24 cellular contexts compared by ENCODE assay signal in the genomic region with DNA sequence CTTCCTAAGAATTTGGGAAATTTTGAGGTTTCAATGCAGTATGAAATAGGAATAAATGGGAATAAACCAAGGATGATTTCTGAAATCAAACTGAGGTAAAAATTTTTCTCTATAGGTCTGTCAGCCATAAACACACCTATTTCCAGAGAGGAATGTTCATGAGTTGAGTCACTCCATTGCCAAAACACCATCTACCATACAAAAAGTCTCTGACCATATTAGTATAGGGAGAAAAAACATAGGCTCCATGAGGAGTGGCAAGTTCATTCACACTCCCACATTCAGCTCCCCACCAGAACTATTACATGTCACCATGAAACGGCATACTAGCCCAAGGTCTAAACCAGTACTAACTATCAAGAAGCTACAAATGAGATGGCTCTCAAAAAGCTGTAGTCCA. TPM values are rescaled to one million over a fixed set of nuclear protein-coding genes. Genes with fewer than 3 reads are reported as not detected.
A peak's percentile ranks its signal among the peaks of the same experiment; 100 is the strongest.
DNase-seq lines count a peak whose midpoint lies in the region; ATAC-seq and TF ChIP-seq lines count a peak whose summit lies in the region.
"Had no signal": no experiment of that assay in that cellular context is flagged by ENCODE, and none has a peak within 500 bp of the region (broad histone marks: within the 10 kb centered on the region; RNA-seq: fewer than 3 reads in every experiment).

No MANE protein-coding gene starts in this region.

- no peak for TF ChIP-seq CTCF in adrenal gland (IDR thresholded peaks at IDR 0.05)

- no peak for ATAC-seq in activated T-helper 17 cell treated with anti-CD3 and anti-CD28 coated beads, Interleukin-2, amount 50 U/mL, for 72 hours (replicated peaks)
- ATAC-seq: PC-3 had no signal

- no peak overlapping the region for H4K91ac ChIP-seq in trophoblast cell (ENCODE audit: low read depth, low read length)

- H3K27ac ChIP-seq in epithelial cell of prostate (peak overlapping the region; percentile 40), trophoblast cell (ENCODE audit: low read depth, low read length) (no peak overlapping the region), adrenal gland (no peak overlapping the region)
- H3K27ac ChIP-seq: 22Rv1 had no signal

- peaks cover 32 to 41% of the 10 kb centered on the region in 2 experiments for H3K36me3 ChIP-seq in trophoblast cell (ENCODE audit: control insufficient read depth in 1 of 2, insufficient read depth in 2 of 2, low read length in 2 of 2)
- H3K36me3 ChIP-seq in adrenal gland (replicated peaks in 1 of 2): peaks cover 0 to 32% of the 10 kb centered on the region in 2 donors

- H3K9me3 ChIP-seq in trophoblast cell (ENCODE audit: insufficient read depth, low read depth, low read length): peaks cover 2% of the 10 kb centered on the region
- no peaks in the 10 kb centered on the region for H3K9me3 ChIP-seq in adrenal gland (replicated peaks in 1 of 3)
- H3K9me3 ChIP-seq: BE2C, HAP-1, MG63 had no signal

- H3K9me3 Mint-ChIP-seq in activated T-cell treated with anti-CD3 and anti-CD28 coated beads, Interleukin-2, amount 50 U/mL, for 24 hours: no peaks in the 10 kb centered on the region
- H3K9me3 Mint-ChIP-seq in activated T-helper 17 cell treated with anti-CD3 and anti-CD28 coated beads, Interleukin-2, amount 50 U/mL, for 72 hours: no peaks in the 10 kb centered on the region
- H3K9me3 Mint-ChIP-seq: CD14-positive monocyte had no signal

- no peak overlapping the region for H3K4ac ChIP-seq in trophoblast cell (ENCODE audit: low read depth, low read length)

- no peak overlapping the region for H2AK5ac ChIP-seq in trophoblast cell (ENCODE audit: low read length)

- H3K79me2 ChIP-seq in trophoblast cell (ENCODE audit: control insufficient read depth, insufficient read depth, low read length, poor library complexity): no peaks in the 10 kb centered on the region

- intact Hi-C loops in adrenal gland (cut with DNase I): no loop called here

- no peak overlapping the region for H4K12ac ChIP-seq in trophoblast cell (ENCODE audit: low read depth, low read length)

- DNase-seq in activated T-cell treated with anti-CD3 and anti-CD28 coated beads, Interleukin-2, amount 50 U/mL, for 24 hours: no peak
- DNase-seq in activated T-cell treated with anti-CD3 and anti-CD28 coated beads for 4 hours (no peak), epithelial cell of prostate (ENCODE audit: low read depth, low spot score) (no peak), trophoblast cell (no peak), COLO668 (lab: John Stamatoyannopoulos, UW; ENCODE audit: unreplicated experiment) (no peak), adrenal gland (no peak)
- DNase-seq: BE2C, GOT3, KBM-7, MG63, NCI-H1105 treated with DMSO at 0.1 percent for 48 hours, NCI-H146, NCI-H2029, NCI-H446, NCI-H524 treated with DMSO at 0.1 percent for 48 hours, NCI-H774, PC-3, SHP77 had no signal

- H3K4me1 ChIP-seq in trophoblast cell (ENCODE audit: control insufficient read depth in 1 of 2, insufficient read depth in 2 of 2, low read length in 2 of 2) (peaks cover 0 to 6% of the 10 kb centered on the region in 2 experiments), adrenal gland (replicated peaks in 1 of 2) (no peaks in the 10 kb centered on the region)
- H3K4me1 ChIP-seq: BE2C, HAP-1 had no signal

- H3K4me1 Mint-ChIP-seq in activated T-cell treated with anti-CD3 and anti-CD28 coated beads, Interleukin-2, amount 50 U/mL, for 24 hours (ENCODE audit: low read depth): peaks cover 22% of the 10 kb centered on the region
- H3K4me1 Mint-ChIP-seq in activated T-helper 17 cell treated with anti-CD3 and anti-CD28 coated beads, Interleukin-2, amount 50 U/mL, for 72 hours: peaks cover 6% of the 10 kb centered on the region

- no peaks in the 10 kb centered on the region for H3K27me3 ChIP-seq in trophoblast cell (ENCODE audit: insufficient read depth, low read length)
- no peaks in the 10 kb centered on the region for H3K27me3 ChIP-seq in adrenal gland
- H3K27me3 ChIP-seq: BE2C, MG63 had no signal

- no peak overlapping the region for H4K8ac ChIP-seq in trophoblast cell (ENCODE audit: low read depth, low read length)

- H3K23ac ChIP-seq in trophoblast cell (ENCODE audit: low read length): no peak overlapping the region

- H3K36me3 Mint-ChIP-seq in activated T-cell treated with anti-CD3 and anti-CD28 coated beads, Interleukin-2, amount 50 U/mL, for 24 hours (ENCODE audit: low read depth): peaks cover 79% of the 10 kb centered on the region
- H3K36me3 Mint-ChIP-seq in activated T-helper 17 cell treated with anti-CD3 and anti-CD28 coated beads, Interleukin-2, amount 50 U/mL, for 72 hours (ENCODE audit: low read depth): peaks cover 85% of the 10 kb centered on the region

- no peaks in the 10 kb centered on the region for H3K79me1 ChIP-seq in trophoblast cell (ENCODE audit: low read length)

- no peak overlapping the region for H2BK5ac ChIP-seq in trophoblast cell (ENCODE audit: low read depth, low read length, poor library complexity)

- no CpG with 5 or more reads among the region's 1 CpG for WGBS in trophoblast cell (ENCODE audit: extremely low coverage, insufficient coverage, insufficient read length)
- WGBS in adrenal gland, 4 donors: 77 to 89% (median 85%) methylated on average over 1 of the region's 1 CpG

- H3K4me3 ChIP-seq in trophoblast cell (ENCODE audit: low read depth, low read length) (no peak overlapping the region), adrenal gland (no peak overlapping the region)
- H3K4me3 ChIP-seq: HAP-1, MG63 had no signal

- H3K4me2 ChIP-seq in trophoblast cell (ENCODE audit: low read length): no peak overlapping the region

- peak overlapping the region; percentile 48 for H3K27ac Mint-ChIP-seq in activated T-cell treated with anti-CD3 and anti-CD28 coated beads, Interleukin-2, amount 50 U/mL, for 24 hours
- H3K27ac Mint-ChIP-seq in activated T-helper 17 cell treated with anti-CD3 and anti-CD28 coated beads, Interleukin-2, amount 50 U/mL, for 72 hours: peak overlapping the region; percentile 15

- H2BK12ac ChIP-seq in trophoblast cell (ENCODE audit: low read length): no peak overlapping the region

- H3K9ac ChIP-seq in trophoblast cell (ENCODE audit: low read length): no peak overlapping the region

- no peak overlapping the region for H2BK120ac ChIP-seq in trophoblast cell (ENCODE audit: insufficient read depth, low read length, poor library complexity)

- H3K4me3 Mint-ChIP-seq in activated T-cell treated with anti-CD3 and anti-CD28 coated beads, Interleukin-2, amount 50 U/mL, for 24 hours: no peak overlapping the region
- H3K4me3 Mint-ChIP-seq in activated T-helper 17 cell treated with anti-CD3 and anti-CD28 coated beads, Interleukin-2, amount 50 U/mL, for 72 hours: no peak overlapping the region
- H3K4me3 Mint-ChIP-seq: CD14-positive monocyte had no signal

- H2AFZ ChIP-seq in trophoblast cell (ENCODE audit: insufficient read depth, low read length, poor library complexity): no peak overlapping the region

- no peak overlapping the region for H3K18ac ChIP-seq in trophoblast cell (ENCODE audit: low read length)

- H3K27me3 Mint-ChIP-seq in activated T-cell treated with anti-CD3 and anti-CD28 coated beads, Interleukin-2, amount 50 U/mL, for 24 hours: no peaks in the 10 kb centered on the region
- no peaks in the 10 kb centered on the region for H3K27me3 Mint-ChIP-seq in activated T-helper 17 cell treated with anti-CD3 and anti-CD28 coated beads, Interleukin-2, amount 50 U/mL, for 72 hours

- H3K14ac ChIP-seq in trophoblast cell (ENCODE audit: low read length): no peak overlapping the region

- no peak for TF ChIP-seq POLR2A in adrenal gland (IDR thresholded peaks at IDR 0.05)

RNA-seq across cellular contexts. Expression of gene ZNF318, which starts 9.6 kb away (rescaled TPM):
- total RNA-seq in activated T-helper 17 cell treated with anti-CD3 and anti-CD28 coated beads, Interleukin-2, amount 50 U/mL, for 72 hours: 10 to 100 TPM; 11.2 to 21.0 TPM
- polyA plus RNA-seq in trophoblast cell (2013): 13.9 and 15.4 TPM in 2 replicates
- total RNA-seq in adrenal gland: 10 to 100 TPM; 12.0 to 19.3 (median 14.2) TPM
- 10 to 100 TPM in 1 of 3 donors, 1 to 10 TPM in 2; 5.9 to 13.8 (median 9.2) TPM for polyA plus RNA-seq in adrenal gland

RNA-seq across cellular contexts. Expression of gene CRIP3, which starts 51.2 kb away (rescaled TPM):
- total RNA-seq in activated T-helper 17 cell treated with anti-CD3 and anti-CD28 coated beads, Interleukin-2, amount 50 U/mL, for 72 hours: 1 to 10 TPM; 4.2 to 4.6 TPM
- polyA plus RNA-seq in trophoblast cell (2013): 0.19 and 0.82 TPM in 2 replicates
- total RNA-seq in adrenal gland: 1 to 10 TPM in 2 of 8 donors, not detected in 6; 1.5 TPM
- 1 to 10 TPM in 2 of 3 donors, under 1 TPM in 1; 0.44 to 8.9 (median 2.5) TPM for polyA plus RNA-seq in adrenal gland
- total RNA-seq: LHCN-M2, SK-MEL-5 had no signal
